8 cellular contexts compared by ENCODE assay signal in genomic region chr10:75910032-75910431, GRCh38.
DNase-seq lines count a peak whose midpoint lies in the region; ATAC-seq and TF ChIP-seq lines count a peak whose summit lies in the region.
"Had no signal": no experiment of that assay in that cellular context is flagged by ENCODE, and none has a peak within 500 bp of the region (broad histone marks: within the 10 kb centered on the region; RNA-seq: fewer than 3 reads in every experiment).

No MANE protein-coding gene starts in this region.

- peak; percentile 61 for TF ChIP-seq CTCF in SK-N-SH (IDR thresholded peaks at IDR 0.05)

- ATAC-seq in GM19395 (IDR thresholded peaks at IDR 0.05; ENCODE audit: unreplicated experiment), result no peak
- no peak for ATAC-seq in HG03159 (IDR thresholded peaks at IDR 0.05; ENCODE audit: unreplicated experiment)

- POLR2A ChIA-PET in SK-N-SH (lab: Yijun Ruan, JAX), result no interaction called here

- H3K79me2 ChIP-seq in GM23248 (ENCODE audit: insufficient read depth), result no peaks in the 10 kb centered on the region
- no peaks in the 10 kb centered on the region for H3K79me2 ChIP-seq in SK-N-SH (ENCODE audit: insufficient read depth)

- no peaks in the 10 kb centered on the region for H3F3A ChIP-seq in GM23248 (ENCODE audit: insufficient read depth)
- no peaks in the 10 kb centered on the region for H3F3A ChIP-seq in SK-N-SH (replicated peaks; ENCODE audit: insufficient read depth)

- H3K36me3 ChIP-seq in GM23248 (ENCODE audit: low read depth), result no peaks in the 10 kb centered on the region
- no peaks in the 10 kb centered on the region for H3K36me3 ChIP-seq in SK-N-SH (replicated peaks in 1 of 2; ENCODE audit: control insufficient read depth in 1 of 2, insufficient read depth in 2 of 2, low read length in 1 of 2)

- WGBS in GM23248 (ENCODE audit: low coverage in 1 of 2, low lambda C conversion rate in 2 of 2, missing lambda C conversion rate in 2 of 2), 2 experiments, result 27 to 40% methylated on average over 2 of the region's 2 CpGs
- WGBS in SK-N-SH (ENCODE audit: low lambda C conversion rate), result 33% methylated on average over 2 of the region's 2 CpGs

- H3K9ac ChIP-seq in GM23248 (no peak overlapping the region), SK-N-SH (no peak overlapping the region)

- no peak for TF ChIP-seq EP300 in SK-N-SH (IDR thresholded peaks at IDR 0.05; ENCODE audit: borderline replicate concordance in 1 of 2, low read depth in 1 of 2, low read length in 1 of 2)

- H3K27me3 ChIP-seq in GM23248 (replicated peaks; ENCODE audit: insufficient read depth), result peaks cover 19% of the 10 kb centered on the region
- no peaks in the 10 kb centered on the region for H3K27me3 ChIP-seq in SK-N-SH (ENCODE audit: insufficient read depth)

- H3K4me3 ChIP-seq in GM23248 (no peak overlapping the region), SK-N-SH (ENCODE audit: low read depth in 2 of 2, low read length in 1 of 2) (no peak overlapping the region)

- DNase-seq in GM23248 (peak; percentile 65), SK-N-SH (no peak), foreskin melanocyte (peak; percentile 25), stromal cell of bone marrow (ENCODE audit: low read depth) (peak; percentile 38), KG1 (lab: John Stamatoyannopoulos, UW) (no peak)
- DNase-seq: activated CD4-positive, alpha-beta T cell treated with anti-CD3 and anti-CD28 coated beads, Interleukin-2, amount 10 ng/mL, durations not matched to agents 7 days and 5 days had no signal

- H4K20me1 ChIP-seq in GM23248 (ENCODE audit: insufficient read depth), result no peaks in the 10 kb centered on the region
- H4K20me1 ChIP-seq in SK-N-SH (ENCODE audit: insufficient read depth), result no peaks in the 10 kb centered on the region

- H3K9me3 ChIP-seq in GM23248 (ENCODE audit: low read depth), result no peaks in the 10 kb centered on the region
- no peaks in the 10 kb centered on the region for H3K9me3 ChIP-seq in SK-N-SH

- in situ Hi-C loops in GM23248 (cut with MboI), result loop anchor here (25.0 kb wide), 1 partner anchor 498 kb away; the partner anchor contains the start of gene ZNF503

- H2AFZ ChIP-seq in GM23248 (no peak overlapping the region), SK-N-SH (ENCODE audit: low read depth) (no peak overlapping the region)

- H3K9me2 ChIP-seq in GM23248 (ENCODE audit: insufficient read depth) (no peaks in the 10 kb centered on the region), SK-N-SH (no peaks in the 10 kb centered on the region)

- H3K4me2 ChIP-seq in GM23248 (ENCODE audit: unreplicated experiment) (no peak overlapping the region), SK-N-SH (no peak overlapping the region)

- peak; percentile 61 for TF ChIP-seq RAD21 in SK-N-SH (IDR thresholded peaks at IDR 0.05; ENCODE audit: low read length)

- CTCF ChIA-PET in SK-N-SH (lab: Yijun Ruan, JAX), result interaction anchor here (0.7 to 2.0 kb wide), 16 partner anchors 9 to 1210 kb away, joined by 3 to 9 read pairs (median 3); partner anchors contain the start of gene ZNF503

- no peaks in the 10 kb centered on the region for H3K4me1 ChIP-seq in GM23248 (ENCODE audit: insufficient read depth)
- no peaks in the 10 kb centered on the region for H3K4me1 ChIP-seq in SK-N-SH (ENCODE audit: control insufficient read depth in 1 of 2, insufficient read depth in 2 of 2, low read depth in 1 of 2, low read length in 1 of 2)

- no peak overlapping the region for H3K27ac ChIP-seq in GM23248
- H3K27ac ChIP-seq in SK-N-SH (ENCODE audit: low read depth in 2 of 2, low read length in 1 of 2), result no peak overlapping the region

TF ChIP-seq in SK-N-SH, 30 proteins besides CTCF, POLR2A, EP300 and RAD21:
- no peak for TF ChIP-seq EZH2phosphoT487 (IDR thresholded peaks at IDR 0.05; ENCODE audit: borderline replicate concordance, low read depth)
- TF ChIP-seq FOXJ3 (CRISPR knock-in tag; IDR thresholded peaks at IDR 0.05), result no peak
- peak; percentile 45 for TF ChIP-seq SMC3 (IDR thresholded peaks at IDR 0.05; ENCODE audit: low read depth, low read length)

Comparison
In these comparisons a context has a peak if more than half of its experiments do, and no peak if none do; other contexts are left out.
1. DNase-seq: peak in GM23248 (single experiment), foreskin melanocyte (single experiment) and stromal cell of bone marrow (single experiment); none in SK-N-SH (single experiment) and KG1 (single experiment).